15 cellular contexts compared by ENCODE assay signal in the genomic region with DNA sequence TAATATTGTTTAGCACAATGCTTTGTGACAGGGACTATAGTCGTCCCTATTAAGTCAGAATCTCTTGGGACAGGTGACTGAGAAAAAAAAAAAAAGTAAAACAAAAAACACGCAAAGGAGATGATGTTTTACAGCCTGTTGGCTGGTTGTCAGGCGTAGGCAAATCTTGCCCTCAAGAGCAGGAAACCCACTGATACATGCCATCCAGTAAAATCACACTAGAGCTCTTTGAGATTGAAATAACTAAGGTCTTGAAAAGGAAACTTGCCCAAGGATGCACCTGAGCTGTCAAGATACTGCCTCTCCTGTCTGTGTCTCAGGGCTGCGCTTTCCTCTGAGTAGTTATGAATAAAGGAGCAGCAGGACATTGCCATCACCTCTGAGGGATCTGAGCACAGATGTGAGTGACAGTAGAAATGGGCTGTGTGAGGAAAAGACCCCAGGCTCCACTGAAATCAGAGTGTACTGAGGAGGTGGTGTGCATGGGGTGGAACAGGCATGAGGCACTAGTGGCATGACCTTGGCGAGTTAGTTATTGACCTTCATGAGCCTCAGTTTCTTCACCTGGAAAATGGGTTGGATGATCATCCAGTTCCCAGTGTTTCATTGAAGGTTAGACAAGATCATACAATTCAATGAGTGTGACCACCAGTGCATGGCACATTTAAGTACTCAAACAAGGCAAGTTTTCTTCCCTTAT. TPM values are rescaled to one million over a fixed set of nuclear protein-coding genes. Genes with fewer than 3 reads are reported as not detected.
DNase-seq lines count a peak whose midpoint lies in the region; ATAC-seq lines count a peak whose summit lies in the region.
"Had no signal": no experiment of that assay in that cellular context is flagged by ENCODE, and none has a peak within 500 bp of the region (broad histone marks: within the 10 kb centered on the region; RNA-seq: fewer than 3 reads in every experiment).

No MANE protein-coding gene starts in this region.

- CTCF ChIA-PET in T-cell (lab: Charles Lee), result interaction anchor here in 1 of 2 donors (1.1 kb wide), 1 partner anchor 127 kb away, joined by 4 read pairs; no protein-coding TSS in a partner anchor

- H3K4me3 Mint-ChIP-seq in stimulated activated naive CD8-positive, alpha-beta T cell treated with anti-CD3 and anti-CD28 coated beads, Interleukin-15, Interleukin-2, amounts not matched to agents 100 ng/mL and 50 ng/mL, for 24 hours, result no peak overlapping the region
- H3K4me3 Mint-ChIP-seq in T-cell, result peak overlapping the region in 1 of 3 donors; percentile 54
- H3K4me3 Mint-ChIP-seq in dendritic cell treated with granulocyte-macrophage colony-stimulating factor and Interleukin-4, amounts not matched to agents 40 ng/mL and 50 ng/mL, for 4 days, result no peak overlapping the region

- H3K36me3 Mint-ChIP-seq in stimulated activated naive CD8-positive, alpha-beta T cell treated with anti-CD3 and anti-CD28 coated beads, Interleukin-15, Interleukin-2, amounts not matched to agents 100 ng/mL and 50 ng/mL, for 24 hours (ENCODE audit: low read depth), result peaks cover 10% of the 10 kb centered on the region
- no peaks in the 10 kb centered on the region for H3K36me3 Mint-ChIP-seq in T-cell
- peaks cover 15% of the 10 kb centered on the region for H3K36me3 Mint-ChIP-seq in dendritic cell treated with granulocyte-macrophage colony-stimulating factor and Interleukin-4, amounts not matched to agents 40 ng/mL and 50 ng/mL, for 4 days (ENCODE audit: low read depth)

- no peaks in the 10 kb centered on the region for H3K27me3 Mint-ChIP-seq in stimulated activated naive CD8-positive, alpha-beta T cell treated with anti-CD3 and anti-CD28 coated beads, Interleukin-15, Interleukin-2, amounts not matched to agents 100 ng/mL and 50 ng/mL, for 24 hours
- no peaks in the 10 kb centered on the region for H3K27me3 Mint-ChIP-seq in T-cell
- H3K27me3 Mint-ChIP-seq in dendritic cell treated with granulocyte-macrophage colony-stimulating factor and Interleukin-4, amounts not matched to agents 40 ng/mL and 50 ng/mL, for 4 days, result no peaks in the 10 kb centered on the region

- no peaks in the 10 kb centered on the region for H3K9me3 Mint-ChIP-seq in stimulated activated naive CD8-positive, alpha-beta T cell treated with anti-CD3 and anti-CD28 coated beads, Interleukin-15, Interleukin-2, amounts not matched to agents 100 ng/mL and 50 ng/mL, for 24 hours
- H3K9me3 Mint-ChIP-seq in T-cell, result no peaks in the 10 kb centered on the region
- H3K9me3 Mint-ChIP-seq in dendritic cell treated with granulocyte-macrophage colony-stimulating factor and Interleukin-4, amounts not matched to agents 40 ng/mL and 50 ng/mL, for 4 days, result no peaks in the 10 kb centered on the region

- no peak for DNase-seq in stimulated activated naive CD8-positive, alpha-beta T cell treated with anti-CD3 and anti-CD28 coated beads, Interleukin-15, Interleukin-2, amounts not matched to agents 100 U/mL and 50 U/mL, for 24 hours
- DNase-seq in T-cell, result peak in 3 of 34 experiments; percentile 0 to 13 (median 3)
- no peak for DNase-seq in cerebellar cortex (ENCODE audit: low spot score)
- no peak for DNase-seq in superior temporal gyrus (ENCODE audit: extremely low spot score)
- no peak for DNase-seq in NOMO-1 (lab: John Stamatoyannopoulos, UW; ENCODE audit: unreplicated experiment in 2 of 2)
- DNase-seq: activated CD4-positive, CD25-positive, alpha-beta regulatory T cell; kidney; NCI-H1417; NCI-H510A; PC-9; SW 1271 had no signal

- peak overlapping the region; percentile 67 for H3K27ac Mint-ChIP-seq in stimulated activated naive CD8-positive, alpha-beta T cell treated with anti-CD3 and anti-CD28 coated beads, Interleukin-15, Interleukin-2, amounts not matched to agents 100 ng/mL and 50 ng/mL, for 24 hours
- H3K27ac Mint-ChIP-seq in T-cell, result peak overlapping the region; percentile 55 to 71
- H3K27ac Mint-ChIP-seq in dendritic cell treated with granulocyte-macrophage colony-stimulating factor and Interleukin-4, amounts not matched to agents 40 ng/mL and 50 ng/mL, for 4 days, result peak overlapping the region; percentile 89

- POLR2A ChIA-PET in T-cell (lab: Charles Lee), result interaction anchor here (0.6 kb wide), 2 partner anchors 32 to 523 kb away, joined by 4 read pairs; no protein-coding TSS in a partner anchor

- ATAC-seq in stimulated activated naive CD8-positive, alpha-beta T cell treated with anti-CD3 and anti-CD28 coated beads, Interleukin-15, Interleukin-2, amounts not matched to agents 100 U/mL and 50 U/mL, for 24 hours, result no peak
- ATAC-seq in T-cell (replicated peaks in 1 of 4) (peak; percentile 56 to 93 (median 68)), GM21619 (IDR thresholded peaks at IDR 0.05; ENCODE audit: unreplicated experiment) (no peak)
- ATAC-seq: HepG2 had no signal

- intact Hi-C loops in dendritic cell treated with granulocyte-macrophage colony-stimulating factor and Interleukin-4, amounts not matched to agents 40 ng/mL and 50 ng/mL, for 4 days (cut with micrococcal nuclease), result no loop called here

- H3K4me1 Mint-ChIP-seq in stimulated activated naive CD8-positive, alpha-beta T cell treated with anti-CD3 and anti-CD28 coated beads, Interleukin-15, Interleukin-2, amounts not matched to agents 100 ng/mL and 50 ng/mL, for 24 hours (ENCODE audit: low read depth), result peaks cover 39% of the 10 kb centered on the region
- peaks cover 16 to 26% (median 23%) of the 10 kb centered on the region in 3 donors for H3K4me1 Mint-ChIP-seq in T-cell
- peaks cover 67% of the 10 kb centered on the region for H3K4me1 Mint-ChIP-seq in dendritic cell treated with granulocyte-macrophage colony-stimulating factor and Interleukin-4, amounts not matched to agents 40 ng/mL and 50 ng/mL, for 4 days (ENCODE audit: low read depth)

RNA-seq across cellular contexts. Expression of gene MICAL2, which starts 23.3 kb away (rescaled TPM):
- total RNA-seq in T-cell, result 10 to 100 TPM; 13.7 to 38.7 (median 22.9) TPM

Comparison
In these comparisons a context has a peak if more than half of its experiments do, and no peak if none do; other contexts are left out.
1. ATAC-seq: peak in T-cell (4 of 4); none in stimulated activated naive CD8-positive, alpha-beta T cell treated with anti-CD3 and anti-CD28 coated beads, Interleukin-15, Interleukin-2, amounts not matched to agents 100 U/mL and 50 U/mL, for 24 hours (single experiment) and GM21619 (single experiment).
2. Peak in every context shown above with its lines, with median percentiles within 50 percentile points of each other: H3K27ac Mint-ChIP-seq.